Comparison of ENCODE assay signal across 1 cellular context in genomic region chr18:75363446-75364225, GRCh38.
TF ChIP-seq lines count a peak whose summit lies in the region.

No MANE protein-coding gene starts in this region.

TF ChIP-seq in HCT116, 20 proteins besides CTCF, POLR2A, EP300 and RAD21:
- TF ChIP-seq ZFX (IDR thresholded peaks at IDR 0.05) = no peak
- TF ChIP-seq ZNF274 (IDR thresholded peaks at IDR 0.05; ENCODE audit: low read depth, low read length) = no peak
- no peak for TF ChIP-seq JUND (IDR thresholded peaks at IDR 0.05)
- TF ChIP-seq MAX (IDR thresholded peaks at IDR 0.05) = no peak
- TF ChIP-seq REST (IDR thresholded peaks at IDR 0.05; ENCODE audit: low read depth) = no peak
- no peak for TF ChIP-seq ZBTB33 (IDR thresholded peaks at IDR 0.05; ENCODE audit: extremely low read depth, insufficient replicate concordance, low read length)
- no peak for TF ChIP-seq SP1 (IDR thresholded peaks at IDR 0.05; ENCODE audit: low read depth)
- TF ChIP-seq CBX3 (IDR thresholded peaks at IDR 0.05; ENCODE audit: low read depth) = no peak
- TF ChIP-seq TCF7L2 (IDR thresholded peaks at IDR 0.05; ENCODE audit: borderline replicate concordance, extremely low read depth, insufficient read depth, insufficient read length) = no peak
- TF ChIP-seq ELF1 (IDR thresholded peaks at IDR 0.05; ENCODE audit: borderline replicate concordance, low read depth) = no peak
- TF ChIP-seq YY1 (IDR thresholded peaks at IDR 0.05; ENCODE audit: extremely low read depth, insufficient replicate concordance, low read depth, low read length) = no peak
- TF ChIP-seq POLR2AphosphoS5 (IDR thresholded peaks at IDR 0.05; ENCODE audit: low read depth, low read length) = no peak
- TF ChIP-seq FOSL1 (IDR thresholded peaks at IDR 0.05; ENCODE audit: low read depth) = no peak
- no peak for TF ChIP-seq SRF (IDR thresholded peaks at IDR 0.05; ENCODE audit: low read depth)
- no peak for TF ChIP-seq EZH2phosphoT487 (IDR thresholded peaks at IDR 0.05; ENCODE audit: borderline replicate concordance)
- no peak for TF ChIP-seq ATF3 (IDR thresholded peaks at IDR 0.05)
- no peak for TF ChIP-seq EGR1 (IDR thresholded peaks at IDR 0.05; ENCODE audit: low read depth)
